Comparison of ENCODE assay signal across 8 cellular contexts in the genomic region with DNA sequence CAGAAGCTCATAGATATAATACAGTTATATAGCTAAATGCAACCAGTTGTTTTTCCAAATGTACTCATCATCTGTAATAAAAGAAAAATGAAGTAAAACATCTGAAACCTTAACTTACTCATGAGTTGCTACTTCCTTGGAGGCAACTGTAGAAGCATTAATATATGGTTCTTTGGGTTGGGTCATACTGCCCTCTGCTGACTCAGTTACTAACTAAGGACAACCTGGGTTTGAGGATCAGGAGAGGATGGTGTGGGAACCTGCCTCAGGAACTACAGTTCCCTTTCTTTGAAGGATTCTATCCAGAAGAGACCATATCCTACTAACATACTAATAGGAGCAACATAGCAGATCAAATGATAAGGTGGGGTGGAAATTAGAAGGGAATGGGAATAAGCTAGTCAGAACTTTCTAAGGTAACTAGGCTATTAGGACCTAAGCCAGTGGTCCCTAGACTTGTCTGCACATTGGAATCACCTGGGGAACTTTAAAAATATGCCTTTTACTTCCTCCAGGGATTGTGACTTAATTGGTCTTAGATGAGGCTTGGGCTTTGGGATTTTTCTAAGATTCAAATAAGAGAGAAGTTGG. TPM values are rescaled to one million over a fixed set of nuclear protein-coding genes. Genes with fewer than 3 reads are reported as not detected.
DNase-seq lines count a peak whose midpoint lies in the region; ATAC-seq and TF ChIP-seq lines count a peak whose summit lies in the region.

No MANE protein-coding gene starts in this region.

- H3K4me2 ChIP-seq in DOHH2 (ENCODE audit: low read length), result no peak overlapping the region

- H3K9me2 ChIP-seq in DOHH2 (replicated peaks; ENCODE audit: control insufficient read depth, low read length), result no peaks in the 10 kb centered on the region

- H3K27ac ChIP-seq in A673 (ENCODE audit: low read depth, low read length, poor library complexity, severe bottlenecking) (no peak overlapping the region), DOHH2 (ENCODE audit: low read depth, low read length) (no peak overlapping the region)

- H3K4me1 ChIP-seq in A673 (ENCODE audit: insufficient read depth, low read length, poor library complexity, severe bottlenecking), result no peaks in the 10 kb centered on the region
- H3K4me1 ChIP-seq in DOHH2 (ENCODE audit: control insufficient read depth, low read length), result no peaks in the 10 kb centered on the region

- H4K20me1 ChIP-seq in DOHH2 (ENCODE audit: control insufficient read depth, insufficient read depth, low read depth, low read length), result no peaks in the 10 kb centered on the region

- peak; percentile 60 for DNase-seq in A673 (ENCODE audit: low spot score)
- DNase-seq in SK-MEL-5 (ENCODE audit: low read depth, low spot score), result peak; percentile 70
- DNase-seq in effector CD4-positive, alpha-beta T cell, result peak; percentile 10
- peak; percentile 45 for DNase-seq in midbrain (lab: John Stamatoyannopoulos, UW)
- DNase-seq in NCI-H2107 treated with DMSO at 0.1 percent for 48 hours (lab: John Stamatoyannopoulos, UW; ENCODE audit: unreplicated experiment), result no peak

- no TSS peak for BruUV-seq in A673 (replicated peaks; lab: Mats Ljungman, UMichigan)

- no peaks in the 10 kb centered on the region for H3K79me2 ChIP-seq in DOHH2 (ENCODE audit: control insufficient read depth, low read length)

- H3K9me3 ChIP-seq in A673 (ENCODE audit: low read depth, low read length, poor library complexity, severe bottlenecking) (no peaks in the 10 kb centered on the region), DOHH2 (ENCODE audit: control insufficient read depth, insufficient read depth, low read length) (no peaks in the 10 kb centered on the region)

- TF ChIP-seq CTCF in A673 (conservative IDR thresholded peaks at IDR 0.05; ENCODE audit: low read depth, low read length) (peak; percentile 66), DOHH2 (IDR thresholded peaks at IDR 0.05; ENCODE audit: low read depth, low read length, poor library complexity, severe bottlenecking) (peak; percentile 63)

- peak; percentile 60 for ATAC-seq in HG03175 (IDR thresholded peaks at IDR 0.05; ENCODE audit: unreplicated experiment)
- no peak for ATAC-seq in GM21526 (IDR thresholded peaks at IDR 0.05; ENCODE audit: low FRiP score, unreplicated experiment)

- CTCF ChIA-PET in A673 (lab: Charles Lee), result no interaction called here

- H3K4me3 ChIP-seq in A673 (ENCODE audit: low read depth, low read length, poor library complexity, severe bottlenecking) (no peak overlapping the region), DOHH2 (ENCODE audit: low read length) (no peak overlapping the region)

- POLR2A ChIA-PET in A673 (lab: Charles Lee; ENCODE audit: low non-redundant PET), result no interaction called here

- no peaks in the 10 kb centered on the region for H3F3A ChIP-seq in DOHH2 (ENCODE audit: control insufficient read depth, insufficient read depth)

- H3K27me3 ChIP-seq in A673 (replicated peaks; ENCODE audit: insufficient read depth, low read depth, low read length, poor library complexity) (no peaks in the 10 kb centered on the region), DOHH2 (ENCODE audit: control insufficient read depth, low read length) (no peaks in the 10 kb centered on the region)

- intact Hi-C loops in A673 (cut with micrococcal nuclease; ENCODE audit: unreplicated experiment), result loop anchor here (2.0 kb wide), 3 partner anchors 150 to 318 kb away; no protein-coding TSS in a partner anchor

- H3K36me3 ChIP-seq in A673 (ENCODE audit: insufficient read depth, low read length, poor library complexity, severe bottlenecking) (peaks cover 23% of the 10 kb centered on the region), DOHH2 (ENCODE audit: control insufficient read depth, low read length) (peaks cover 40% of the 10 kb centered on the region)

- in situ Hi-C loops in SK-MEL-5 (cut with HindIII; ENCODE audit: low pct_unique_long_range_greater_than_20kb, low sequenced_read_pairs), result no loop called here

RNA-seq across cellular contexts. Expression of a gene that starts 20.7 kb away (rescaled TPM):
- 46.1 and 48.3 TPM in 2 replicates for total RNA-seq in A673 (2021)
- total RNA-seq in SK-MEL-5 (2014; rRNA removed; shearing (Covaris generic)), result 36.1 and 38.0 TPM in 2 replicates
- 30.3 and 37.4 TPM in 2 replicates for polyA plus RNA-seq in SK-MEL-5 (2015; cell fraction: cytosol; rRNA removed)
- 21.7 and 25.7 TPM in 2 replicates for polyA plus RNA-seq in SK-MEL-5 (2015; cell fraction: nucleus; rRNA removed)

RNA-seq across cellular contexts. Expression of a gene that starts 20.8 kb away (rescaled TPM):
- total RNA-seq in A673 (2021), result 19.2 and 21.3 TPM in 2 replicates
- total RNA-seq in SK-MEL-5 (2014; rRNA removed; shearing (Covaris generic)), result 8.5 and 10.9 TPM in 2 replicates
- polyA plus RNA-seq in SK-MEL-5 (2015; cell fraction: cytosol; rRNA removed), result 6.5 and 10.0 TPM in 2 replicates
- polyA plus RNA-seq in SK-MEL-5 (2015; cell fraction: nucleus; rRNA removed), result 23.4 and 38.7 TPM in 2 replicates

RNA-seq across cellular contexts. Expression of a gene that starts 51.9 kb away (rescaled TPM):
- 10.1 and 11.1 TPM in 2 replicates for total RNA-seq in A673 (2021)
- total RNA-seq in SK-MEL-5 (2014; rRNA removed; shearing (Covaris generic)), result 19.4 and 21.5 TPM in 2 replicates
- 12.6 and 17.2 TPM in 2 replicates for polyA plus RNA-seq in SK-MEL-5 (2015; cell fraction: cytosol; rRNA removed)
- polyA plus RNA-seq in SK-MEL-5 (2015; cell fraction: nucleus; rRNA removed), result 5.4 and 8.4 TPM in 2 replicates
